In the genomic region with DNA sequence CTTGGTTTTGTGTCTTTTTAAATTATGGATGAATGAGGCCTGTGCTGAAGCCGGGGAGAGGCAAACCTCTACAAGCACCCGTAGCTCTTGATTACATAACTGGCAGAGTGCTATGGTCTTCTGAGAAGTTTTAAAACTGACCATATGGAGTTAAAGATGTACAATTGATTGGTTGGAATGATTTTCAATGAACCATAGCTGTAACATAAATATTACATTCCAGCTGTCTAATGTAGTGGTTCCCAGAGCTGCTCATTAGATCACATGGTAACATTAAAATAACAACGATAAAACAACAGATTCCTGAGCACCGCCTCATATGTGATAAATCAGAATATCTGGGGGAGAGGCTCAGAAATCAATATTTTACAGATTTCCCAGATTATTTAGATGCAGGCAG, we compare ENCODE assay signal across 21 cellular contexts.
DNase-seq lines count a peak whose midpoint lies in the region; TF ChIP-seq lines count a peak whose summit lies in the region.
"Had no signal": no experiment of that assay in that cellular context is flagged by ENCODE, and none has a peak within 500 bp of the region (broad histone marks: within the 10 kb centered on the region; RNA-seq: fewer than 3 reads in every experiment).

No MANE protein-coding gene starts in this region.

- DNase-seq in HFFc6 (peak; percentile 67), dedifferentiated amniotic fluid mesenchymal stem cell (ENCODE audit: extremely low spot score) (peak; percentile 70), mesenchymal stem cell (peak; percentile 72), thyroid gland (no peak), SW 1271 (lab: John Stamatoyannopoulos, UW) (no peak), T1000 (lab: John Stamatoyannopoulos, UW) (no peak)
- DNase-seq in central memory CD4-positive, alpha-beta T cell, result no peak
- DNase-seq: DND-41; effector CD8-positive, alpha-beta T cell; GOT3; Kasumi-1; NCI-H1092 treated with DMSO at 0.1 percent for 48 hours; NCI-H2107; NCI-H524; psoas muscle; testis had no signal

- H3K4me2 ChIP-seq in mesenchymal stem cell (ENCODE audit: low read length, poor library complexity, severe bottlenecking), result no peak overlapping the region
- H3K4me2 ChIP-seq: hepatocyte had no signal

- H2AFZ ChIP-seq in mesenchymal stem cell (ENCODE audit: low read depth, low read length), result no peak overlapping the region
- H2AFZ ChIP-seq: hepatocyte had no signal

- H3K36me3 ChIP-seq in mesenchymal stem cell (ENCODE audit: control insufficient read depth in 1 of 2, insufficient read depth in 2 of 2, low read depth in 1 of 2, low read length in 2 of 2) (no peaks in the 10 kb centered on the region), thyroid gland (no peaks in the 10 kb centered on the region)
- H3K36me3 ChIP-seq: esophagus muscularis mucosa had no signal

- H3K9me3 Mint-ChIP-seq in HFFc6, result no peaks in the 10 kb centered on the region
- H3K9me3 Mint-ChIP-seq: activated T-helper 2 cell treated with anti-CD3 and anti-CD28 coated beads, Interferon-gamma antibody, Interleukin-2, Interleukin-4, amounts not matched to agents 10 μg/mL and 5 μg/mL and 100 μg/mL, durations not matched to agents 14 hours and 24 hours and 36 hours; memory B cell; neural crest cell had no signal

- H3K9me3 ChIP-seq in mesenchymal stem cell (ENCODE audit: control insufficient read depth, low read length) (no peaks in the 10 kb centered on the region), thyroid gland (no peaks in the 10 kb centered on the region)
- H3K9me3 ChIP-seq: esophagus muscularis mucosa, psoas muscle, testis had no signal

- no peak overlapping the region for H3K23ac ChIP-seq in mesenchymal stem cell (ENCODE audit: low read length in 2 of 2)

- H2AK5ac ChIP-seq in mesenchymal stem cell (ENCODE audit: low read length, severe bottlenecking), result peak overlapping the region; percentile 29

- no peak overlapping the region for H4K91ac ChIP-seq in mesenchymal stem cell (ENCODE audit: low read length)

- no peak overlapping the region for H2BK15ac ChIP-seq in mesenchymal stem cell (ENCODE audit: low read depth, poor library complexity, severe bottlenecking)

- peaks cover 91% of the 10 kb centered on the region for H3K4me1 Mint-ChIP-seq in HFFc6 (ENCODE audit: low read depth)

- peak overlapping the region; percentile 9 to 93 for H3K18ac ChIP-seq in mesenchymal stem cell (ENCODE audit: low read depth in 1 of 2, low read length in 2 of 2)

- TF ChIP-seq POLR2A in thyroid gland (IDR thresholded peaks at IDR 0.05), result no peak

- H3K14ac ChIP-seq in mesenchymal stem cell (ENCODE audit: low read length in 2 of 2), result peak overlapping the region in 1 of 2 experiments; percentile 44

- H3K27me3 ChIP-seq in mesenchymal stem cell (ENCODE audit: control insufficient read depth in 1 of 2, insufficient read depth in 1 of 2, low read length in 2 of 2) (no peaks in the 10 kb centered on the region), thyroid gland (no peaks in the 10 kb centered on the region)
- H3K27me3 ChIP-seq: esophagus muscularis mucosa, hepatocyte, testis had no signal

- peak overlapping the region; percentile 63 for H3K27ac Mint-ChIP-seq in HFFc6
- H3K27ac Mint-ChIP-seq: activated T-helper 2 cell treated with anti-CD3 and anti-CD28 coated beads, Interferon-gamma antibody, Interleukin-2, Interleukin-4, amounts not matched to agents 10 μg/mL and 5 μg/mL and 100 μg/mL, durations not matched to agents 14 hours and 24 hours and 36 hours; memory B cell had no signal

- H3K4me3 ChIP-seq in mesenchymal stem cell (ENCODE audit: insufficient read depth in 1 of 2, low read depth in 1 of 2, low read length in 2 of 2) (no peak overlapping the region), thyroid gland (replicated peaks in 1 of 3) (no peak overlapping the region)
- H3K4me3 ChIP-seq: esophagus muscularis mucosa, hepatocyte, psoas muscle, testis had no signal

- TF ChIP-seq CTCF in HFFc6 (IDR thresholded peaks at IDR 0.05), result no peak
- no peak for TF ChIP-seq CTCF in thyroid gland (IDR thresholded peaks at IDR 0.05)

- no peak overlapping the region for H2BK120ac ChIP-seq in mesenchymal stem cell (ENCODE audit: low read depth, low read length)

- no peak overlapping the region for H4K8ac ChIP-seq in mesenchymal stem cell (ENCODE audit: low read length)

- H3K27me3 Mint-ChIP-seq in HFFc6 (ENCODE audit: insufficient read depth), result no peaks in the 10 kb centered on the region

- H3K4me3 Mint-ChIP-seq in HFFc6, result no peak overlapping the region; the same call in 1 of the 2 replicates
- H3K4me3 Mint-ChIP-seq: memory B cell, neural crest cell had no signal

- no peaks in the 10 kb centered on the region for H3K36me3 Mint-ChIP-seq in HFFc6 (ENCODE audit: low read depth)
- H3K36me3 Mint-ChIP-seq: memory B cell had no signal

- peak overlapping the region; percentile 15 to 51 for H2BK12ac ChIP-seq in mesenchymal stem cell (ENCODE audit: low read length in 2 of 2)

- H3K4me1 ChIP-seq in mesenchymal stem cell (ENCODE audit: control insufficient read depth, insufficient read depth, low read depth, low read length) (peaks cover 22% of the 10 kb centered on the region), thyroid gland (peaks cover 78 to 82% of the 10 kb centered on the region in 2 donors)

- peak overlapping the region; percentile 10 for H2BK5ac ChIP-seq in mesenchymal stem cell (ENCODE audit: low read depth, low read length, poor library complexity, severe bottlenecking)

- intact Hi-C loops in thyroid gland (cut with DNase I), result no loop called here

- H3K9ac ChIP-seq in mesenchymal stem cell (ENCODE audit: low read length), result peak overlapping the region; percentile 19

- H3K4ac ChIP-seq in mesenchymal stem cell (ENCODE audit: low read depth in 1 of 2, low read length in 2 of 2), result peak overlapping the region in 1 of 2 experiments; percentile 90

- WGBS in mesenchymal stem cell, result 7% methylated on average over 4 of the region's 4 CpGs
- WGBS in thyroid gland, 2 donors, result 36 to 39% methylated on average over 4 of the region's 4 CpGs

- H3K79me1 ChIP-seq in mesenchymal stem cell (replicated peaks; ENCODE audit: low read length, poor library complexity, severe bottlenecking), result peaks cover 5% of the 10 kb centered on the region

- peak overlapping the region; percentile 73 for H3K27ac ChIP-seq in mesenchymal stem cell (ENCODE audit: low read length, poor library complexity, severe bottlenecking)
- H3K27ac ChIP-seq in thyroid gland, result peak overlapping the region; percentile 66 to 80 (median 79)
- H3K27ac ChIP-seq: esophagus muscularis mucosa, hepatocyte, psoas muscle, testis had no signal

Comparison
In these comparisons a context has a peak if more than half of its experiments do, and no peak if none do; other contexts are left out.
1. DNase-seq: peak in HFFc6 (single experiment), dedifferentiated amniotic fluid mesenchymal stem cell (single experiment) and mesenchymal stem cell (single experiment); none in thyroid gland (0 of 2), central memory CD4-positive, alpha-beta T cell (single experiment), SW 1271 (0 of 2) and T1000 (single experiment).